ENCODE assay signal across 9 cellular contexts in the genomic region with DNA sequence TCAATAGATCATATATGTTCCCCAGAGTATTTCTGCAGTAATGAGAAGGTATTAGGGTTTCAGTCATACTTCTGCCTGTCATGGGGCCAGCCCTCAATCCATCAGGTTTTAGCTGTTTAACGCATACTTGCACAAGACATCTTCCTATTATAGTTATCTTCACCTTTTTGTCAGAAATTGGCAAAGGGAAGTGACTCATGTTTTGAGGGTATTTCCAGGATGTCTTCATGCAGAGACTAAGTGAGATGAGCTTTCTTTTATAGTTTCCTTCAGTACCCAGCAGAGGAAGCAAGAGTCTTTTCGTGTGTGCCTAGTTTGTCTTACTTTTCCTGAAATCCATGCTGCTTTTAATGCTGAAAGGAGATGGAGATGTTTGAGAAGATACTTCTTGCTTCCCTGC. TPM values are rescaled to one million over a fixed set of nuclear protein-coding genes. Genes with fewer than 3 reads are reported as not detected.
DNase-seq lines count a peak whose midpoint lies in the region; ATAC-seq and TF ChIP-seq lines count a peak whose summit lies in the region.
"Had no signal": no experiment of that assay in that cellular context is flagged by ENCODE, and none has a peak within 500 bp of the region (broad histone marks: within the 10 kb centered on the region; RNA-seq: fewer than 3 reads in every experiment).

No MANE protein-coding gene starts in this region.

- H2AFZ ChIP-seq in IMR-90 (replicated peaks; ENCODE audit: low read length, poor library complexity): no peak overlapping the region

- ATAC-seq in GM21526 (IDR thresholded peaks at IDR 0.05; ENCODE audit: low FRiP score, unreplicated experiment) (peak; percentile 76), IMR-90 (ENCODE audit: low read depth) (no peak), gastrocnemius medialis (no peak)
- peak; percentile 76 for ATAC-seq in central memory CD8-positive, alpha-beta T cell (replicated peaks; ENCODE audit: extremely low read depth, poor library complexity, severe bottlenecking)

- H3K4me2 ChIP-seq in IMR-90 (ENCODE audit: low read depth, low read length): no peak overlapping the region

- H2BK5ac ChIP-seq in IMR-90 (ENCODE audit: low read depth, low read length, poor library complexity, severe bottlenecking): peak overlapping the region; percentile 65

- no peak overlapping the region for H3K14ac ChIP-seq in IMR-90 (replicated peaks; ENCODE audit: low read depth, low read length)

- TF ChIP-seq POLR2A in IMR-90 (IDR thresholded peaks at IDR 0.05; ENCODE audit: low read depth, low read length): no peak
- no peak for TF ChIP-seq POLR2A in gastrocnemius medialis (IDR thresholded peaks at IDR 0.05)

- WGBS in IMR-90 (ENCODE audit: extremely low coverage in 2 of 2, insufficient read length in 1 of 2), 2 experiments: no CpG with 5 or more reads among the region's 2 CpGs

- no peak overlapping the region for H3K4ac ChIP-seq in IMR-90 (ENCODE audit: low read depth, low read length)

- H3K9me3 Mint-ChIP-seq in Calu3 (ENCODE audit: low read depth, unreplicated experiment): no peaks in the 10 kb centered on the region
- H3K9me3 Mint-ChIP-seq in central memory CD8-positive, alpha-beta T cell: no peaks in the 10 kb centered on the region

- no peaks in the 10 kb centered on the region for H3K79me1 ChIP-seq in IMR-90 (ENCODE audit: low read depth in 1 of 2, low read length in 2 of 2)

- no peak overlapping the region for H4K91ac ChIP-seq in IMR-90 (ENCODE audit: insufficient read depth, low read depth, low read length)

- H2BK20ac ChIP-seq in IMR-90 (ENCODE audit: low read depth, low read length): no peak overlapping the region

- no peaks in the 10 kb centered on the region for H3K27me3 Mint-ChIP-seq in Calu3 (ENCODE audit: unreplicated experiment)
- H3K27me3 Mint-ChIP-seq in central memory CD8-positive, alpha-beta T cell: no peaks in the 10 kb centered on the region

- no TSS peak for BruUV-seq in Calu3 (replicated peaks; lab: Mats Ljungman, UMichigan)
- no TSS peak for BruUV-seq in IMR-90 (replicated peaks; lab: Mats Ljungman, UMichigan)

- DNase-seq in Calu3 (no peak), IMR-90 (peak; percentile 77), SW480 (ENCODE audit: low spot score) (no peak), gastrocnemius medialis (no peak), NCI-H1930 (lab: John Stamatoyannopoulos, UW) (no peak), NCI-H2029 (lab: John Stamatoyannopoulos, UW) (no peak)
- DNase-seq in central memory CD8-positive, alpha-beta T cell (ENCODE audit: low spot score in 2 of 2): no peak

- peak overlapping the region in 1 of 2 experiments; percentile 35; a peak in 1 of 4 replicates for H4K8ac ChIP-seq in IMR-90 (ENCODE audit: low read depth in 2 of 2, low read length in 2 of 2)

- CTCF ChIA-PET in Calu3 (lab: Charles Lee) (no interaction called here), IMR-90 (lab: Yijun Ruan, JAX) (interaction anchor here (1.0 kb wide), 1 partner anchor 457 kb away, joined by 3 read pairs; no protein-coding TSS in a partner anchor)

- H3K9me1 ChIP-seq in IMR-90 (ENCODE audit: insufficient read depth, low read length): no peaks in the 10 kb centered on the region

- no peak overlapping the region for H3K56ac ChIP-seq in IMR-90 (ENCODE audit: extremely low read depth, insufficient read depth, low read length)

- peaks cover 45% of the 10 kb centered on the region for H3K36me3 Mint-ChIP-seq in Calu3 (ENCODE audit: insufficient read depth, unreplicated experiment)
- H3K36me3 Mint-ChIP-seq in central memory CD8-positive, alpha-beta T cell (ENCODE audit: insufficient read depth): peaks cover 44% of the 10 kb centered on the region

- peaks cover 10% of the 10 kb centered on the region for H3K4me1 Mint-ChIP-seq in Calu3 (ENCODE audit: low read depth, unreplicated experiment)
- peaks cover 8% of the 10 kb centered on the region for H3K4me1 Mint-ChIP-seq in central memory CD8-positive, alpha-beta T cell

- H2AK9ac ChIP-seq in IMR-90 (replicated peaks; ENCODE audit: low read depth, low read length, poor library complexity): no peak overlapping the region

- H4K5ac ChIP-seq in IMR-90 (ENCODE audit: low read depth, low read length): no peak overlapping the region; the same call in 1 of the 2 replicates

- no peaks in the 10 kb centered on the region for H4K20me1 ChIP-seq in IMR-90 (ENCODE audit: insufficient read depth, low read length)

- H2BK120ac ChIP-seq in IMR-90 (ENCODE audit: low read depth, low read length): no peak overlapping the region

- H3K27me3 ChIP-seq in IMR-90 (ENCODE audit: control insufficient read depth, insufficient read depth, low read length) (no peaks in the 10 kb centered on the region; the same call in 1 of the 2 replicates), gastrocnemius medialis (no peaks in the 10 kb centered on the region)

- H3K23ac ChIP-seq in IMR-90 (ENCODE audit: low read depth, low read length): no peak overlapping the region

- H3K9me3 ChIP-seq in IMR-90 (ENCODE audit: control insufficient read depth, insufficient read depth, low read length) (no peaks in the 10 kb centered on the region), gastrocnemius medialis (no peaks in the 10 kb centered on the region)

- peak; percentile 37 for TF ChIP-seq RAD21 in IMR-90 (IDR thresholded peaks at IDR 0.05; ENCODE audit: low read length)

- H3K9ac ChIP-seq in IMR-90 (ENCODE audit: low read depth, low read length): no peak overlapping the region; the same call in 1 of the 2 replicates

- in situ Hi-C loops in IMR-90 (cut with MboI; ENCODE audit: low sequenced_read_pairs): no loop called here
- in situ Hi-C loops in gastrocnemius medialis (cut with MboI; ENCODE audit: low sequenced_read_pairs in 4 of 4): no loop called here

- H3K36me3 ChIP-seq in IMR-90 (ENCODE audit: control insufficient read depth, insufficient read depth, low read length) (peaks cover 7% of the 10 kb centered on the region), gastrocnemius medialis (peaks cover 0 to 32% of the 10 kb centered on the region in 2 donors)

- no peak overlapping the region for H2BK15ac ChIP-seq in IMR-90 (ENCODE audit: low read depth, low read length)

- no peak for TF ChIP-seq CTCF in Calu3 (IDR thresholded peaks at IDR 0.05; ENCODE audit: unreplicated experiment)
- peak; percentile 29 for TF ChIP-seq CTCF in IMR-90 (conservative IDR thresholded peaks at IDR 0.05; ENCODE audit: low read depth, low read length)
- TF ChIP-seq CTCF in gastrocnemius medialis (IDR thresholded peaks at IDR 0.05 in 4 of 5, conservative IDR thresholded peaks at IDR 0.05 in 1 of 5): no peak

- H2AK5ac ChIP-seq in IMR-90 (ENCODE audit: low read depth, low read length): no peak overlapping the region

- no peak overlapping the region for H3K4me3 Mint-ChIP-seq in Calu3 (ENCODE audit: low read depth, unreplicated experiment)
- no peak overlapping the region for H3K4me3 Mint-ChIP-seq in central memory CD8-positive, alpha-beta T cell

- peak overlapping the region; percentile 74; the same call in 1 of the 2 replicates for H3K18ac ChIP-seq in IMR-90 (ENCODE audit: low read depth, low read length)

- H3K27ac Mint-ChIP-seq in Calu3 (ENCODE audit: unreplicated experiment): peak overlapping the region; percentile 23
- peak overlapping the region; percentile 83 for H3K27ac Mint-ChIP-seq in central memory CD8-positive, alpha-beta T cell (ENCODE audit: low read depth)

- dilution Hi-C loops in IMR-90 (cut with HindIII; ENCODE audit: low sequenced_read_pairs, unreplicated experiment): no loop called here

- H3K4me3 ChIP-seq in IMR-90 (ENCODE audit: insufficient read depth, low read depth, low read length): no peak overlapping the region
- no peak overlapping the region for H3K4me3 ChIP-seq in gastrocnemius medialis

- POLR2A ChIA-PET in IMR-90 (lab: Charles Lee; ENCODE audit: unreplicated experiment): no interaction called here

- intact Hi-C loops in Calu3 (cut with micrococcal nuclease; ENCODE audit: unreplicated experiment): no loop called here
- intact Hi-C loops in IMR-90 (cut with micrococcal nuclease): no loop called here
- intact Hi-C loops in gastrocnemius medialis (cut with DNase I; ENCODE audit: low total_unique reads): no loop called here

- H3K4me1 ChIP-seq in IMR-90 (ENCODE audit: control insufficient read depth, insufficient read depth, low read length) (no peaks in the 10 kb centered on the region), gastrocnemius medialis (no peaks in the 10 kb centered on the region)

- H3K27ac ChIP-seq in IMR-90 (ENCODE audit: insufficient read depth, low read length) (no peak overlapping the region), gastrocnemius medialis (no peak overlapping the region)

TF ChIP-seq in IMR-90, 13 proteins besides CTCF, POLR2A, EP300 and RAD21:
- TF ChIP-seq USF2 (IDR thresholded peaks at IDR 0.05; ENCODE audit: low read depth, low read length) (no peak), CEBPB (IDR thresholded peaks at IDR 0.05; ENCODE audit: low read depth, low read length) (peak; percentile 80)

RNA-seq across cellular contexts. Expression of gene CSTF2, which starts 9.5 kb away (rescaled TPM):
- 66.3 and 67.2 TPM in 2 replicates for total RNA-seq in Calu3 (2022)
- 27.8 and 30.3 TPM in 2 replicates for total RNA-seq in IMR-90 (2012; rRNA removed)
- polyA plus RNA-seq in IMR-90 (2012; rRNA removed): 21.8 and 22.8 TPM in 2 replicates
- 13.0 and 19.0 TPM in 2 replicates for polyA plus RNA-seq in IMR-90 (2012; cell fraction: cytosol; rRNA removed)
- 16.5 and 22.1 TPM in 2 replicates for polyA plus RNA-seq in IMR-90 (2012; cell fraction: nucleus; rRNA removed; ENCODE audit: low replicate concordance)
- total RNA-seq in gastrocnemius medialis: 1 to 10 TPM; 2.4 to 7.8 (median 5.1) TPM

RNA-seq across cellular contexts. Expression of gene NOX1, which starts 44.4 kb away (rescaled TPM):
- not detected in 2 replicates for total RNA-seq in Calu3 (2022)
- total RNA-seq in IMR-90 (2012; rRNA removed): not detected in 2 replicates
- polyA plus RNA-seq in IMR-90 (2012; rRNA removed): 0.04 TPM in 1 of 2 replicates, not detected in the other
- not detected in 2 replicates for polyA plus RNA-seq in IMR-90 (2012; cell fraction: cytosol; rRNA removed)
- polyA plus RNA-seq in IMR-90 (2012; cell fraction: nucleus; rRNA removed; ENCODE audit: low replicate concordance): 0.05 TPM in 1 of 2 replicates, not detected in the other
- total RNA-seq in gastrocnemius medialis: not detected
- total RNA-seq: skeletal muscle tissue had no signal

Comparison
In these comparisons a context has a peak if more than half of its experiments do, and no peak if none do; other contexts are left out.
1. ATAC-seq: peak in GM21526 (single experiment) and central memory CD8-positive, alpha-beta T cell (single experiment); none in IMR-90 (single experiment) and gastrocnemius medialis (0 of 2).